In genomic region chr10:131092416-131092815, GRCh38 we compare ENCODE assay signal across 4 cellular contexts.
"Had no signal": no experiment of that assay in that cellular context is flagged by ENCODE, and none has a peak within 500 bp of the region (broad histone marks: within the 10 kb centered on the region; RNA-seq: fewer than 3 reads in every experiment).

No MANE protein-coding gene starts in this region.

- H3K36me3 ChIP-seq: HAP-1 had no signal

- H3K4me3 ChIP-seq: GM23338, HAP-1 had no signal

- H3K4me2 ChIP-seq: GM23338 had no signal

- H3K4me1 ChIP-seq: HAP-1 had no signal

- H3K27ac ChIP-seq: HL-60 had no signal

- H3K9me3 ChIP-seq: HAP-1 had no signal

- DNase-seq: HFFc6 had no signal

- H2AFZ ChIP-seq: GM23338 had no signal
